Comparison of ENCODE assay signal across 20 cellular contexts in the genomic region with DNA sequence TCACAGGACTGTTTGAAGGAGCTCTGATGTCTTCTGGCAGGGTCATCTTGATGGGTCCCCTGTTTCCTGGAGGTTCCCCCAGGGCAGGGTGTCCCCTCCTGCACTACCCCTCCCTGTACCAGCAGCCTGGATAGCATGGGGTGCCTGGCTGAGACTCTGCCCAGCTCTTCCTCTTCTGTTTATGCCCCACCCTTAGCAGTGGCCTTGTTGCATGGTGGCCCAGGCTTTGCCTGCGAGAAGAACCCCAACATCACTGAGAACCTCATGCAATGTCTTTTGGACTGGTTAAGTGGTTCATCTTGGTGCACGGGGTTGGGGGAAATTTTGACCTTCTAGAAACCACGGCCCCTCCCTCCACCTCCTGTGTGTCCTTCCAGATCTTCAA.
DNase-seq lines count a peak whose midpoint lies in the region; ATAC-seq and TF ChIP-seq lines count a peak whose summit lies in the region.
"Had no signal": no experiment of that assay in that cellular context is flagged by ENCODE, and none has a peak within 500 bp of the region (broad histone marks: within the 10 kb centered on the region; RNA-seq: fewer than 3 reads in every experiment).

No MANE protein-coding gene starts in this region.

- in situ Hi-C loops in brain microvascular endothelial cell (cut with HindIII; ENCODE audit: low pct_ligation_motif_present, low sequenced_read_pairs), result no loop called here

- H4K20me1 ChIP-seq in DND-41 (ENCODE audit: insufficient read depth, low read length), result no peaks in the 10 kb centered on the region
- no peaks in the 10 kb centered on the region for H4K20me1 ChIP-seq in PC-3 (ENCODE audit: low read length)

- H3K36me3 Mint-ChIP-seq in Caco-2 (ENCODE audit: insufficient read depth, unreplicated experiment) (no peaks in the 10 kb centered on the region), neural crest cell (ENCODE audit: low read depth) (no peaks in the 10 kb centered on the region)
- H3K36me3 Mint-ChIP-seq: CD4-positive, CD25-positive, alpha-beta regulatory T cell; CD8-positive, alpha-beta memory T cell had no signal

- ATAC-seq in DND-41 (ENCODE audit: insufficient read depth, low read depth), result peak; percentile 27; the same call in 1 of the 3 replicates
- no peak for ATAC-seq in PC-3
- ATAC-seq: GM23338, HCT116, K562 had no signal

- H3K4me3 Mint-ChIP-seq in Caco-2 (ENCODE audit: unreplicated experiment), result no peak overlapping the region
- no peak overlapping the region for H3K4me3 Mint-ChIP-seq in neural crest cell
- H3K4me3 Mint-ChIP-seq: CD4-positive, CD25-positive, alpha-beta regulatory T cell; CD8-positive, alpha-beta memory T cell; GM23338; HFFc6 had no signal

- H3K36me3 ChIP-seq in Caco-2 (ENCODE audit: control insufficient read depth, insufficient read depth, low read length), result no peaks in the 10 kb centered on the region
- no peaks in the 10 kb centered on the region for H3K36me3 ChIP-seq in DND-41 (ENCODE audit: insufficient read depth, low read length)
- no peaks in the 10 kb centered on the region for H3K36me3 ChIP-seq in brain microvascular endothelial cell (replicated peaks)
- no peaks in the 10 kb centered on the region for H3K36me3 ChIP-seq in PC-3 (ENCODE audit: low read depth, low read length)
- H3K36me3 ChIP-seq: BE2C had no signal

- H3K4me1 ChIP-seq in Caco-2, result peaks cover 17% of the 10 kb centered on the region; the same call in 1 of the 2 replicates
- H3K4me1 ChIP-seq in DND-41 (ENCODE audit: insufficient read depth, low read length), result peaks cover 17% of the 10 kb centered on the region
- no peaks in the 10 kb centered on the region for H3K4me1 ChIP-seq in PC-3 (ENCODE audit: insufficient read depth, low read length)
- H3K4me1 ChIP-seq: BE2C had no signal

- TF ChIP-seq CTCF in Caco-2 (IDR thresholded peaks at IDR 0.05; ENCODE audit: insufficient read depth in 1 of 2, low read depth in 1 of 2, low read length in 1 of 2, severe bottlenecking in 1 of 2, unreplicated experiment in 1 of 2), result no peak
- no peak for TF ChIP-seq CTCF in DND-41 (IDR thresholded peaks at IDR 0.05; ENCODE audit: borderline replicate concordance, extremely low read depth, low read length, poor library complexity, severe bottlenecking)
- TF ChIP-seq CTCF in neural crest cell (conservative IDR thresholded peaks at IDR 0.05), result no peak
- no peak for TF ChIP-seq CTCF in brain microvascular endothelial cell (IDR thresholded peaks at IDR 0.05; ENCODE audit: low read depth, low read length, missing control alignments)
- TF ChIP-seq CTCF in PC-3 (conservative IDR thresholded peaks at IDR 0.05; ENCODE audit: low read depth, low read length), result no peak

- H3K27ac ChIP-seq in DND-41 (ENCODE audit: low read length), result peak overlapping the region; percentile 48
- no peak overlapping the region for H3K27ac ChIP-seq in brain microvascular endothelial cell
- no peak overlapping the region for H3K27ac ChIP-seq in PC-3 (ENCODE audit: low read length)

- H3K9me3 ChIP-seq in Caco-2, result no peaks in the 10 kb centered on the region
- no peaks in the 10 kb centered on the region for H3K9me3 ChIP-seq in DND-41 (ENCODE audit: insufficient read depth, low read length, severe bottlenecking)
- H3K9me3 ChIP-seq in PC-3 (ENCODE audit: low read length), result no peaks in the 10 kb centered on the region
- H3K9me3 ChIP-seq: BE2C had no signal

- H3K9me2 ChIP-seq in PC-3 (replicated peaks; ENCODE audit: low read length), result no peaks in the 10 kb centered on the region

- H3K4me2 ChIP-seq in DND-41 (ENCODE audit: insufficient read depth, low read length), result no peak overlapping the region
- no peak overlapping the region for H3K4me2 ChIP-seq in PC-3 (ENCODE audit: low read length)
- H3K4me2 ChIP-seq: GM23338 had no signal

- no peak overlapping the region for H3K4me3 ChIP-seq in Caco-2 (ENCODE audit: low read depth, low read length)
- H3K4me3 ChIP-seq in DND-41 (ENCODE audit: low read depth in 1 of 2, low read length in 2 of 2), result no peak overlapping the region
- H3K4me3 ChIP-seq in brain microvascular endothelial cell (ENCODE audit: low read depth, low read length), result no peak overlapping the region
- no peak overlapping the region for H3K4me3 ChIP-seq in PC-3 (ENCODE audit: low read length)
- H3K4me3 ChIP-seq: GM23338, K562 had no signal

- H2AFZ ChIP-seq in DND-41 (ENCODE audit: low read depth, low read length) (no peak overlapping the region), PC-3 (ENCODE audit: low read length) (no peak overlapping the region)
- H2AFZ ChIP-seq: GM23338 had no signal

- H3K9ac ChIP-seq in DND-41 (ENCODE audit: low read depth, low read length) (no peak overlapping the region), PC-3 (ENCODE audit: low read length) (no peak overlapping the region)

- POLR2A ChIA-PET in Caco-2 (lab: Charles Lee), result no interaction called here
- POLR2A ChIA-PET in PC-3 (lab: Charles Lee; ENCODE audit: unreplicated experiment), result no interaction called here

- peaks cover 19% of the 10 kb centered on the region for H3K4me1 Mint-ChIP-seq in Caco-2 (ENCODE audit: low read depth, unreplicated experiment)
- H3K4me1 Mint-ChIP-seq in neural crest cell, result peaks cover 6% of the 10 kb centered on the region
- H3K4me1 Mint-ChIP-seq: CD4-positive, CD25-positive, alpha-beta regulatory T cell; CD8-positive, alpha-beta memory T cell; GM23338 had no signal

- no peaks in the 10 kb centered on the region for H3K27me3 Mint-ChIP-seq in Caco-2 (ENCODE audit: insufficient read depth, unreplicated experiment)
- H3K27me3 Mint-ChIP-seq in neural crest cell (ENCODE audit: low read depth), result no peaks in the 10 kb centered on the region

- no peaks in the 10 kb centered on the region for H3F3A ChIP-seq in PC-3 (ENCODE audit: low read length, unreplicated experiment)

- CTCF ChIA-PET in Caco-2 (lab: Charles Lee), result interaction anchor here (1.0 to 1.2 kb wide), 2 partner anchors 16 to 615 kb away, joined by 3 read pairs; no protein-coding TSS in a partner anchor
- CTCF ChIA-PET in PC-3 (lab: Charles Lee), result no interaction called here

- H3K27ac Mint-ChIP-seq in Caco-2 (ENCODE audit: unreplicated experiment) (peak overlapping the region; percentile 82), neural crest cell (ENCODE audit: unreplicated experiment) (peak overlapping the region; percentile 24)
- H3K27ac Mint-ChIP-seq: CD4-positive, CD25-positive, alpha-beta regulatory T cell; CD8-positive, alpha-beta memory T cell; GM23338; HFFc6 had no signal

- intact Hi-C loops in Caco-2 (cut with micrococcal nuclease; ENCODE audit: unreplicated experiment) (no loop called here), PC-3 (cut with micrococcal nuclease) (no loop called here)

- H3K79me2 ChIP-seq in DND-41 (ENCODE audit: insufficient read depth, low read length) (no peaks in the 10 kb centered on the region), PC-3 (ENCODE audit: low read length) (no peaks in the 10 kb centered on the region)

- DNase-seq in Caco-2, result no peak
- no peak for DNase-seq in DND-41
- DNase-seq in MV-4-11 (lab: John Stamatoyannopoulos, UW), result peak; percentile 32
- no peak for DNase-seq in neural crest cell (ENCODE audit: low read depth, low spot score)
- no peak for DNase-seq in retina
- DNase-seq in brain microvascular endothelial cell, result no peak
- DNase-seq in superior temporal gyrus (ENCODE audit: extremely low spot score), result no peak
- DNase-seq in PC-3, result no peak
- DNase-seq: ACHN; BE2C; C1 segment of cervical spinal cord; CD4-positive, CD25-positive, alpha-beta regulatory T cell; CD8-positive, alpha-beta memory T cell; COR-L47; GDM1; HFFc6; IMR-90 had no signal

- no TSS peak for BruUV-seq in Caco-2 (replicated peaks; lab: Mats Ljungman, UMichigan)
- no TSS peak for BruUV-seq in PC-3 (replicated peaks; lab: Mats Ljungman, UMichigan)

- H3K9me3 Mint-ChIP-seq in Caco-2 (ENCODE audit: unreplicated experiment), result no peaks in the 10 kb centered on the region
- no peaks in the 10 kb centered on the region for H3K9me3 Mint-ChIP-seq in neural crest cell
- H3K9me3 Mint-ChIP-seq: GM23338, HFFc6 had no signal

- H3K27me3 ChIP-seq in Caco-2 (replicated peaks; ENCODE audit: control insufficient read depth, insufficient read depth, low read length), result no peaks in the 10 kb centered on the region
- H3K27me3 ChIP-seq in DND-41 (ENCODE audit: insufficient read depth, low read length, poor library complexity), result no peaks in the 10 kb centered on the region
- no peaks in the 10 kb centered on the region for H3K27me3 ChIP-seq in brain microvascular endothelial cell (replicated peaks)
- peaks cover 3% of the 10 kb centered on the region; the same call in 1 of the 2 replicates for H3K27me3 ChIP-seq in PC-3 (ENCODE audit: low read length)
- H3K27me3 ChIP-seq: BE2C had no signal
